Comparison of ENCODE assay signal across 8 cellular contexts in genomic region chr5:68369436-68370125, GRCh38.
DNase-seq lines count a peak whose midpoint lies in the region; ATAC-seq lines count a peak whose summit lies in the region.

No MANE protein-coding gene starts in this region.

- no peaks in the 10 kb centered on the region for H3K27me3 Mint-ChIP-seq in activated CD4-positive, alpha-beta T cell treated with anti-CD3 and anti-CD28 coated beads, Interleukin-2, amount 10 ng/mL, durations not matched to agents 24 days and 14 days

- H3K9me3 Mint-ChIP-seq in activated CD4-positive, alpha-beta T cell treated with anti-CD3 and anti-CD28 coated beads, Interleukin-2, amount 10 ng/mL, durations not matched to agents 24 days and 14 days, result peaks cover 24% of the 10 kb centered on the region

- intact Hi-C loops in activated CD4-positive, alpha-beta T cell treated with anti-CD3 and anti-CD28 coated beads, Interleukin-2, amount 10 ng/mL, durations not matched to agents 24 days and 14 days (cut with micrococcal nuclease), result loop anchor here (1.0 to 10.0 kb wide), 7 partner anchors 12 to 1335 kb away; no protein-coding TSS in a partner anchor
- intact Hi-C loops in posterior vena cava (cut with DNase I), result no loop called here

- H3K36me3 Mint-ChIP-seq in activated CD4-positive, alpha-beta T cell treated with anti-CD3 and anti-CD28 coated beads, Interleukin-2, amount 10 ng/mL, durations not matched to agents 24 days and 14 days (ENCODE audit: low read depth), result peaks cover 2% of the 10 kb centered on the region

- H3K4me1 Mint-ChIP-seq in activated CD4-positive, alpha-beta T cell treated with anti-CD3 and anti-CD28 coated beads, Interleukin-2, amount 10 ng/mL, durations not matched to agents 24 days and 14 days, result peaks cover 40% of the 10 kb centered on the region

- H3K4me3 Mint-ChIP-seq in activated CD4-positive, alpha-beta T cell treated with anti-CD3 and anti-CD28 coated beads, Interleukin-2, amount 10 ng/mL, durations not matched to agents 24 days and 14 days, result peak overlapping the region; percentile 69

- ATAC-seq in GM18909 (IDR thresholded peaks at IDR 0.05; ENCODE audit: poor library complexity, unreplicated experiment) (peak; percentile 87), HG02884 (IDR thresholded peaks at IDR 0.05; ENCODE audit: unreplicated experiment) (peak; percentile 85)

- H3K27ac Mint-ChIP-seq in activated CD4-positive, alpha-beta T cell treated with anti-CD3 and anti-CD28 coated beads, Interleukin-2, amount 10 ng/mL, durations not matched to agents 24 days and 14 days, result peak overlapping the region; percentile 77

- peak; percentile 90 for DNase-seq in activated CD4-positive, alpha-beta T cell treated with anti-CD3 and anti-CD28 coated beads, Interleukin-2, amount 10 ng/mL, durations not matched to agents 24 days and 14 days
- peak; percentile 9 to 38 for DNase-seq in stimulated activated CD4-positive, alpha-beta T cell treated with anti-CD3 and anti-CD28 coated beads, Interleukin-15, amount 100 ng/mL, for 48 hours (ENCODE audit: low read depth in 2 of 2)
- DNase-seq in posterior vena cava (ENCODE audit: low spot score) (no peak), NCI-H526 treated with DMSO at 0.1 percent for 48 hours (lab: John Stamatoyannopoulos, UW) (no peak), NCI-H2081 (lab: John Stamatoyannopoulos, UW) (no peak), DMS 273 treated with DMSO at 0.1 percent for 48 hours (lab: John Stamatoyannopoulos, UW) (no peak)

Comparison
In these comparisons a context has a peak if more than half of its experiments do, and no peak if none do; other contexts are left out.
1. DNase-seq: peak in activated CD4-positive, alpha-beta T cell treated with anti-CD3 and anti-CD28 coated beads, Interleukin-2, amount 10 ng/mL, durations not matched to agents 24 days and 14 days (single experiment) and stimulated activated CD4-positive, alpha-beta T cell treated with anti-CD3 and anti-CD28 coated beads, Interleukin-15, amount 100 ng/mL, for 48 hours (2 of 2); none in posterior vena cava (single experiment), NCI-H526 treated with DMSO at 0.1 percent for 48 hours (single experiment), NCI-H2081 (0 of 2) and DMS 273 treated with DMSO at 0.1 percent for 48 hours (single experiment).